18 cellular contexts compared by ENCODE assay signal in the genomic region with DNA sequence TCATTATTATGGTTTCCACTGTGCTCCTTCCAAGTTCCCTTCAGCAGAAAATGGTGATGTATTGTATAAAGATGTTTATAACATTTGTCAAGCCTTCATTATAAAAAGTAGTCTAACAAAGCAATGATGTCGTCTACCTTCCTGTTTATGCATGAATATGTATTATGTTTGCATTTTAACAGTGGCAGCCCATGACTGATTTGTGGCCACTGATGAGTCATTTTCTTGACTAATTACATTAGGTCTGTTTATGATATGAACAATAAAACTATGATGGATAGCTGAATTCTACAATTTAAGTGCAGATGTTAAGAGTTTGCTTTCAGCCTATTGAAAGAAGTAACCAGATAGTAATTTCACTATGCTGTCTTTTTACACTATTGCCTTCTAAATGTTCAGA.
"Had no signal": no experiment of that assay in that cellular context is flagged by ENCODE, and none has a peak within 500 bp of the region (broad histone marks: within the 10 kb centered on the region; RNA-seq: fewer than 3 reads in every experiment).

No MANE protein-coding gene starts in this region.

- H3K27ac ChIP-seq: adrenal gland, neutrophil, parathyroid adenoma, right lobe of liver, stomach, VCaP had no signal

- H3K9ac ChIP-seq: parathyroid adenoma had no signal

- DNase-seq: activated CD4-positive, alpha-beta T cell treated with anti-CD3 and anti-CD28 coated beads, Interleukin-2, amount 50 U/mL, for 4 hours; activated gamma-delta T cell treated with Interleukin-2 at 50 U/mL for 16 hours; adrenal gland; dermis blood vessel endothelial cell; effector memory CD8-positive, alpha-beta T cell; mesendoderm; right lobe of liver; stimulated activated CD4-positive, alpha-beta T cell treated with anti-CD3 and anti-CD28 coated beads, Interleukin-4, amount 100 ng/mL, for 1 hour; stomach; T-helper 17 cell had no signal

- H3K4me3 ChIP-seq: adrenal gland, right lobe of liver, smooth muscle cell, stomach had no signal

- H3K4me2 ChIP-seq: smooth muscle cell had no signal

- H3K79me2 ChIP-seq: parathyroid adenoma had no signal

- ATAC-seq: activated naive CD4-positive, alpha-beta T cell treated with anti-CD3 and anti-CD28 coated beads, Interleukin-2, amount 50 U/mL, for 72 hours; effector memory CD8-positive, alpha-beta T cell; natural killer cell treated with Interleukin-12 subunit alpha and Interleukin-12 subunit beta and Interleukin-15 and Interleukin-18, amount 100 ng/mL, for 72 hours; right lobe of liver; T-helper 17 cell had no signal

- H3K4me3 Mint-ChIP-seq: activated T-helper 1 cell treated with anti-CD3 and anti-CD28 coated beads, Interleukin-12 subunit alpha, Interleukin-12 subunit beta, Interleukin-2, Interleukin-4 antibody, amounts not matched to agents 30 ng/mL and 10 ng/mL and 1 ng/mL, durations not matched to agents 14 hours and 24 hours and 36 hours; effector memory CD8-positive, alpha-beta T cell; natural killer cell treated with Interleukin-12 subunit alpha and Interleukin-12 subunit beta and Interleukin-15 and Interleukin-18, amount 100 ng/mL, for 72 hours; T-helper 17 cell; type B pancreatic cell had no signal

- H3K27me3 ChIP-seq: adrenal gland, neutrophil, right lobe of liver, stomach had no signal

- H3K9me3 Mint-ChIP-seq: activated naive CD4-positive, alpha-beta T cell treated with anti-CD3 and anti-CD28 coated beads, Interleukin-2, amount 50 U/mL, for 72 hours; activated T-helper 1 cell treated with anti-CD3 and anti-CD28 coated beads, Interleukin-12 subunit alpha, Interleukin-12 subunit beta, Interleukin-2, Interleukin-4 antibody, amounts not matched to agents 30 ng/mL and 10 ng/mL and 1 ng/mL, durations not matched to agents 14 hours and 24 hours and 36 hours; effector memory CD8-positive, alpha-beta T cell had no signal

- H3K9me3 ChIP-seq: adrenal gland, neutrophil, right lobe of liver, stomach had no signal

- H3K27me3 Mint-ChIP-seq: effector memory CD8-positive, alpha-beta T cell; natural killer cell treated with Interleukin-12 subunit alpha and Interleukin-12 subunit beta and Interleukin-15 and Interleukin-18, amount 100 ng/mL, for 72 hours; T-helper 17 cell; type B pancreatic cell had no signal

- H3K4me1 Mint-ChIP-seq: T-helper 17 cell had no signal

- H2AFZ ChIP-seq: parathyroid adenoma had no signal

- H3K4me1 ChIP-seq: adrenal gland, parathyroid adenoma, right lobe of liver, stomach had no signal

- H3K27ac Mint-ChIP-seq: activated naive CD4-positive, alpha-beta T cell treated with anti-CD3 and anti-CD28 coated beads, Interleukin-2, amount 50 U/mL, for 72 hours; activated T-helper 1 cell treated with anti-CD3 and anti-CD28 coated beads, Interleukin-12 subunit alpha, Interleukin-12 subunit beta, Interleukin-2, Interleukin-4 antibody, amounts not matched to agents 30 ng/mL and 10 ng/mL and 1 ng/mL, durations not matched to agents 14 hours and 24 hours and 36 hours; effector memory CD8-positive, alpha-beta T cell; natural killer cell treated with Interleukin-12 subunit alpha and Interleukin-12 subunit beta and Interleukin-15 and Interleukin-18, amount 100 ng/mL, for 72 hours; T-helper 17 cell; type B pancreatic cell had no signal

- H3K36me3 ChIP-seq: adrenal gland, neutrophil, right lobe of liver, stomach had no signal

- H3K36me3 Mint-ChIP-seq: activated naive CD4-positive, alpha-beta T cell treated with anti-CD3 and anti-CD28 coated beads, Interleukin-2, amount 50 U/mL, for 72 hours; natural killer cell treated with Interleukin-12 subunit alpha and Interleukin-12 subunit beta and Interleukin-15 and Interleukin-18, amount 100 ng/mL, for 72 hours; type B pancreatic cell had no signal
